1 cellular context compared by ENCODE assay signal in the genomic region with DNA sequence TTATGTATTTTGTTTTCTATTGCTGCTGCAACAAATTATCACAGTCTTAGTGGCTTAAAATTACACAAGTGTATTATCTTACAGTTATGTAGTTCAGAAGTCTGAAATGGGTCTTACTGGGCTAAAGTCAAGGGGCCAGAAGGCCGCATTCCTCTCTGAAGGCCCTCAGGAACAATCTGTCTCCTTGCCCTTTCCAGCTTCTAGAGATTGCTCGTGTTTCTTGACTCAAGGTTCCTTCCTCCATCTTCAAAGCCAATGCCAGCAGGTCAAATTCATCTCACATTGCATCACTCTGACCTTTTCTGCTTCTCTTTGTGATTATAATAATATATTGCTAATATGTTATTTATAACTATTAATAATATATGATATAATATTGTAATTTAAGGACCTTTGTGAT.
TF ChIP-seq lines count a peak whose summit lies in the region.

No MANE protein-coding gene starts in this region.

TF ChIP-seq in HepG2, 621 proteins besides CTCF, POLR2A, EP300 and RAD21 (continued from another document):
- TF ChIP-seq, protein P1, sequence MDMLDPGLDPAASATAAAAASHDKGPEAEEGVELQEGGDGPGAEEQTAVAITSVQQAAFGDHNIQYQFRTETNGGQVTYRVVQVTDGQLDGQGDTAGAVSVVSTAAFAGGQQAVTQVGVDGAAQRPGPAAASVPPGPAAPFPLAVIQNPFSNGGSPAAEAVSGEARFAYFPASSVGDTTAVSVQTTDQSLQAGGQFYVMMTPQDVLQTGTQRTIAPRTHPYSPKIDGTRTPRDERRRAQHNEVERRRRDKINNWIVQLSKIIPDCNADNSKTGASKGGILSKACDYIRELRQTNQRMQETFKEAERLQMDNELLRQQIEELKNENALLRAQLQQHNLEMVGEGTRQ (IDR thresholded peaks at IDR 0.05; ENCODE audit: low read depth, low read length) = no peak
- TF ChIP-seq, protein P1 (CRISPR knock-in tag; IDR thresholded peaks at IDR 0.05; ENCODE audit: borderline replicate concordance) = no peak
- TF ChIP-seq TMF1 (CRISPR knock-in tag; IDR thresholded peaks at IDR 0.05; ENCODE audit: low read depth) = no peak
